In the genomic region with DNA sequence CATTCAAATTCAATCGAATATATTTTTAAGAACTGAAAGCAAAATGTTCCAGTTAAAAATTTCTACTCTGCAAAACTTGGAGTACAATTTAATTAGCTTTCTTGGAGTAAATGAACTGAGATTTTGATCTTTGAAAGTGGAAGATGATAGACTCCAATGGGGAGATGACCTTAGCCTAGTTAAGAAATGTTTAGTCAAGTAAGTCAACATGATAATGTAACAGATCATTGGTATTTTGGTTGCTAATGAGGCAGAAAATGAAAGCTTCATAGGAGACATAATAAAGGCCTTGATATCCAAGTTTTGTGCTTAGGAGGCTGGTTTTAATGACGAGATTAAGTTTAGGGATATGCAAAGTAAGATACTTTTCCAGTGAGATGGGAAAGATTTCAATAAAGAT, we compare ENCODE assay signal across 23 cellular contexts.
DNase-seq lines count a peak whose midpoint lies in the region; ATAC-seq, FAIRE-seq and TF ChIP-seq lines count a peak whose summit lies in the region.
"Had no signal": no experiment of that assay in that cellular context is flagged by ENCODE, and none has a peak within 500 bp of the region (broad histone marks: within the 10 kb centered on the region; RNA-seq: fewer than 3 reads in every experiment).

No MANE protein-coding gene starts in this region.

- no peaks in the 10 kb centered on the region for H3K27me3 Mint-ChIP-seq in MCF 10A (ENCODE audit: insufficient read depth, unreplicated experiment)
- H3K27me3 Mint-ChIP-seq: CD4-positive, CD25-positive, alpha-beta regulatory T cell had no signal

- H3K36me3 Mint-ChIP-seq in MCF 10A (ENCODE audit: insufficient read depth, unreplicated experiment): no peaks in the 10 kb centered on the region
- H3K36me3 Mint-ChIP-seq: CD14-positive monocyte; CD4-positive, alpha-beta memory T cell; CD4-positive, CD25-positive, alpha-beta regulatory T cell had no signal

- CTCF ChIA-PET in MCF 10A (lab: Yijun Ruan, JAX) (interaction anchor here (0.8 kb wide), 1 partner anchor 18 kb away, joined by 5 read pairs; no protein-coding TSS in a partner anchor), mammary epithelial cell (lab: Charles Lee; ENCODE audit: low non-redundant PET) (no interaction called here)

- no peak for DNase-seq in MCF 10A (ENCODE audit: unreplicated experiment)
- DNase-seq in mammary epithelial cell: no peak
- DNase-seq in NCI-H69 (lab: John Stamatoyannopoulos, UW): peak; percentile 64
- no peak for DNase-seq in left lobe of liver (ENCODE audit: low spot score)
- DNase-seq in left lung: no peak
- DNase-seq in NCI-H128 (lab: John Stamatoyannopoulos, UW; ENCODE audit: unreplicated experiment): no peak
- DNase-seq: ACHN; BE2C; C1 segment of cervical spinal cord; CD4-positive, alpha-beta memory T cell; CD4-positive, CD25-positive, alpha-beta regulatory T cell; CD8-positive, alpha-beta memory T cell; COR-L47; DMS79 treated with DMSO at 0.1 percent for 48 hours; GF-D8 had no signal

- H3K27ac ChIP-seq in mammary epithelial cell (ENCODE audit: insufficient read depth, low read depth, low read length): no peak overlapping the region
- H3K27ac ChIP-seq in left lung: no peak overlapping the region
- H3K27ac ChIP-seq: 22Rv1, BLaER1 had no signal

- H3K27ac Mint-ChIP-seq in MCF 10A (ENCODE audit: low read depth, unreplicated experiment): peak overlapping the region; percentile 41
- H3K27ac Mint-ChIP-seq: CD14-positive monocyte; CD4-positive, CD25-positive, alpha-beta regulatory T cell; CD8-positive, alpha-beta memory T cell had no signal

- H3K9ac ChIP-seq in mammary epithelial cell (ENCODE audit: insufficient read depth, low read length): no peak overlapping the region
- H3K9ac ChIP-seq: BLaER1 had no signal

- no peak overlapping the region for H3K4me3 Mint-ChIP-seq in MCF 10A (ENCODE audit: unreplicated experiment)
- H3K4me3 Mint-ChIP-seq: CD14-positive monocyte; CD4-positive, alpha-beta memory T cell; CD4-positive, CD25-positive, alpha-beta regulatory T cell; CD8-positive, alpha-beta memory T cell had no signal

- peak; percentile 66 for ATAC-seq in left lobe of liver
- ATAC-seq in GM21367 (IDR thresholded peaks at IDR 0.05; ENCODE audit: unreplicated experiment): no peak
- ATAC-seq in left lung: no peak

- no peaks in the 10 kb centered on the region for H4K20me1 ChIP-seq in mammary epithelial cell (ENCODE audit: insufficient read depth, low read length)
- H4K20me1 ChIP-seq: BLaER1 had no signal

- POLR2A ChIA-PET in MCF 10A (lab: Yijun Ruan, JAX): no interaction called here

- in situ Hi-C loops in mammary epithelial cell (cut with MboI; ENCODE audit: low sequenced_read_pairs in 2 of 2): no loop called here

- dilution Hi-C loops in mammary epithelial cell (cut with HindIII; ENCODE audit: low sequenced_read_pairs): no loop called here

- H3K36me3 ChIP-seq in mammary epithelial cell (ENCODE audit: insufficient read depth, low read length): no peaks in the 10 kb centered on the region
- no peaks in the 10 kb centered on the region for H3K36me3 ChIP-seq in left lung
- H3K36me3 ChIP-seq: BE2C, BLaER1 had no signal

- no peak for TF ChIP-seq CTCF in MCF 10A (IDR thresholded peaks at IDR 0.05; ENCODE audit: unreplicated experiment)
- no peak for TF ChIP-seq CTCF in mammary epithelial cell (conservative IDR thresholded peaks at IDR 0.05 in 1 of 2, IDR thresholded peaks at IDR 0.05 in 1 of 2; ENCODE audit: extremely low read depth in 1 of 2, insufficient read depth in 1 of 2, low read depth in 1 of 2, low read length in 2 of 2)
- no peak for TF ChIP-seq CTCF in left lung (IDR thresholded peaks at IDR 0.05)

- no peaks in the 10 kb centered on the region for H3K4me1 Mint-ChIP-seq in MCF 10A (ENCODE audit: insufficient read depth, unreplicated experiment)
- H3K4me1 Mint-ChIP-seq: CD14-positive monocyte; CD4-positive, alpha-beta memory T cell; CD4-positive, CD25-positive, alpha-beta regulatory T cell; CD8-positive, alpha-beta memory T cell had no signal

- H2AFZ ChIP-seq in mammary epithelial cell (ENCODE audit: low read depth, low read length): no peak overlapping the region

- intact Hi-C loops in MCF 10A (cut with micrococcal nuclease): no loop called here
- intact Hi-C loops in mammary epithelial cell (cut with micrococcal nuclease): no loop called here
- intact Hi-C loops in left lung (cut with DNase I): no loop called here

- BruUV-seq in MCF 10A (replicated peaks; lab: Mats Ljungman, UMichigan): no TSS peak
- no TSS peak for BruUV-seq in mammary epithelial cell (replicated peaks; lab: Mats Ljungman, UMichigan)

- no peaks in the 10 kb centered on the region for H3K9me3 Mint-ChIP-seq in MCF 10A (ENCODE audit: unreplicated experiment)
- H3K9me3 Mint-ChIP-seq: CD14-positive monocyte had no signal

- H3K27me3 ChIP-seq in mammary epithelial cell (ENCODE audit: insufficient read depth, low read length) (no peaks in the 10 kb centered on the region), left lung (no peaks in the 10 kb centered on the region)
- H3K27me3 ChIP-seq: BE2C, BLaER1 had no signal

- 86% methylated on average over 2 of the region's 2 CpGs for WGBS in mammary epithelial cell (ENCODE audit: low coverage, missing lambda C conversion rate)

- H3K4me3 ChIP-seq in mammary epithelial cell (replicated peaks in 1 of 3; ENCODE audit: insufficient read depth in 1 of 3, low read depth in 2 of 3, low read length in 3 of 3) (no peak overlapping the region), left lung (no peak overlapping the region)
- H3K4me3 ChIP-seq: BLaER1 had no signal

- H3K9me3 ChIP-seq in mammary epithelial cell (replicated peaks; ENCODE audit: insufficient read depth, low read length) (no peaks in the 10 kb centered on the region), left lung (no peaks in the 10 kb centered on the region)
- H3K9me3 ChIP-seq: BE2C, BLaER1 had no signal

- peak; percentile 49 for FAIRE-seq in A204.1 (lab: Jason Lieb, UNC)
- FAIRE-seq: G401.6, GM12891, GM19239 had no signal

- H3K4me2 ChIP-seq in mammary epithelial cell (ENCODE audit: insufficient read depth, low read depth, low read length): no peak overlapping the region
- H3K4me2 ChIP-seq: BLaER1 had no signal

- no peaks in the 10 kb centered on the region for H3K4me1 ChIP-seq in mammary epithelial cell (ENCODE audit: insufficient read depth, low read length)
- no peaks in the 10 kb centered on the region for H3K4me1 ChIP-seq in left lung
- H3K4me1 ChIP-seq: BE2C, BLaER1 had no signal

- no peaks in the 10 kb centered on the region for H3K79me2 ChIP-seq in mammary epithelial cell (ENCODE audit: insufficient read depth, low read length)
